In the genomic region with DNA sequence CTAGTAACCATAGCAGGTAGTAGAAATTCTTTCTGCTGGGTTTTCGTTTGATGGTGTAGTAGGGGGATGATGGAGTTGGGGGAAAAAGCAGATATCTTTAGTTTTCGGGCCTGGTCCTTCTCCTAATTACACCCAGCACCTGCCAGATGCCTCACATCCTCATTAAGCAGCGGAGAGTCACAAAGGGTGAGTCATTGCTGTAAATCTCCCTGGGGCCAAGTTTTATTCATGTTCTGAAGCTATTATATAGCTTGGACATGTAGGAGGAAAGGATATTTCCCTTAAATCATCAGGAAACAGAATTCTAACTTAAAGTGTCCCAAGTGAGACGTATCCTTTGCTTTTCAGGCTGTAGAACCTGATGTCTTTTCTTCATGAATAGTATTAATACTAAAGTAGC, we compare ENCODE assay signal across 11 cellular contexts. TPM values are rescaled to one million over a fixed set of nuclear protein-coding genes. Genes with fewer than 3 reads are reported as not detected.
A peak's percentile ranks its signal among the peaks of the same experiment; 100 is the strongest.
DNase-seq lines count a peak whose midpoint lies in the region; ATAC-seq, FAIRE-seq and TF ChIP-seq lines count a peak whose summit lies in the region.
"Had no signal": no experiment of that assay in that cellular context is flagged by ENCODE, and none has a peak within 500 bp of the region (broad histone marks: within the 10 kb centered on the region; RNA-seq: fewer than 3 reads in every experiment).

No MANE protein-coding gene starts in this region.

- no peak overlapping the region for H3K27ac Mint-ChIP-seq in astrocyte (ENCODE audit: unreplicated experiment)
- peak overlapping the region; percentile 9 for H3K27ac Mint-ChIP-seq in mesothelial cell of epicardium
- H3K27ac Mint-ChIP-seq: activated CD4-positive, alpha-beta T cell treated with anti-CD3 and anti-CD28 coated beads, Interleukin-2, amount 10 ng/mL, durations not matched to agents 24 days and 14 days had no signal

- H2AFZ ChIP-seq in astrocyte (ENCODE audit: low read depth, low read length): no peak overlapping the region

- H3K27me3 Mint-ChIP-seq in astrocyte (ENCODE audit: low read depth, unreplicated experiment) (no peaks in the 10 kb centered on the region), mesothelial cell of epicardium (ENCODE audit: low read depth) (no peaks in the 10 kb centered on the region)
- H3K27me3 Mint-ChIP-seq: naive B cell had no signal

- peaks cover 14% of the 10 kb centered on the region for H3K4me1 ChIP-seq in astrocyte (ENCODE audit: insufficient read depth, low read length)

- H3K9me3 ChIP-seq in MG63: no peaks in the 10 kb centered on the region
- H3K9me3 ChIP-seq in astrocyte (ENCODE audit: insufficient read depth, low read depth, low read length): no peaks in the 10 kb centered on the region
- H3K9me3 ChIP-seq: body of pancreas had no signal

- H3K27me3 ChIP-seq in MG63: no peaks in the 10 kb centered on the region
- H3K27me3 ChIP-seq in astrocyte (ENCODE audit: insufficient read depth, low read length): no peaks in the 10 kb centered on the region
- H3K27me3 ChIP-seq: body of pancreas had no signal

- no peak for TF ChIP-seq POLR2A in GM18505 (IDR thresholded peaks at IDR 0.05; ENCODE audit: borderline replicate concordance, extremely low read depth, insufficient read depth, insufficient read length)

- peak; percentile 19 for DNase-seq in ELF-1 (ENCODE audit: low read depth, low spot score)
- DNase-seq in MG63: peak; percentile 47
- peak; percentile 40 for DNase-seq in astrocyte (ENCODE audit: low read depth)
- DNase-seq in mesothelial cell of epicardium (ENCODE audit: low spot score in 2 of 2, unreplicated experiment in 2 of 2): no peak
- no peak for DNase-seq in caudate nucleus (lab: John Stamatoyannopoulos, UW)
- DNase-seq: activated CD4-positive, alpha-beta T cell treated with anti-CD3 and anti-CD28 coated beads, Interleukin-2, amount 10 ng/mL, durations not matched to agents 24 days and 14 days; body of pancreas; naive B cell; stimulated activated CD4-positive, alpha-beta T cell treated with anti-CD3 and anti-CD28 coated beads, Interleukin-1b, Interleukin-23, amount 100 ng/mL, for 48 hours had no signal

- H3K9me3 Mint-ChIP-seq in astrocyte (ENCODE audit: unreplicated experiment) (no peaks in the 10 kb centered on the region), mesothelial cell of epicardium (no peaks in the 10 kb centered on the region)
- H3K9me3 Mint-ChIP-seq: activated CD4-positive, alpha-beta T cell treated with anti-CD3 and anti-CD28 coated beads, Interleukin-2, amount 10 ng/mL, durations not matched to agents 24 days and 14 days; naive B cell had no signal

- no peaks in the 10 kb centered on the region for H4K20me1 ChIP-seq in astrocyte (ENCODE audit: insufficient read depth, low read length)

- no peaks in the 10 kb centered on the region for H3K36me3 ChIP-seq in MG63
- H3K36me3 ChIP-seq in astrocyte (ENCODE audit: insufficient read depth, low read length): no peaks in the 10 kb centered on the region

- no peak for ATAC-seq in GM19455 (IDR thresholded peaks at IDR 0.05; ENCODE audit: unreplicated experiment)
- no peak for ATAC-seq in GM18505 (IDR thresholded peaks at IDR 0.05; ENCODE audit: unreplicated experiment)
- ATAC-seq: body of pancreas had no signal

- H3K4me1 Mint-ChIP-seq in astrocyte (ENCODE audit: low read depth, unreplicated experiment) (peaks cover 6% of the 10 kb centered on the region), mesothelial cell of epicardium (peaks cover 28% of the 10 kb centered on the region)

- no peak overlapping the region for H3K4me2 ChIP-seq in astrocyte (ENCODE audit: low read length)

- FAIRE-seq in astrocyte (lab: Jason Lieb, UNC): no peak

- H3K27ac ChIP-seq in astrocyte (ENCODE audit: low read depth, low read length): no peak overlapping the region
- H3K27ac ChIP-seq in caudate nucleus (ENCODE audit: low read depth, low read length): no peak overlapping the region
- H3K27ac ChIP-seq: body of pancreas had no signal

- TF ChIP-seq CTCF in astrocyte (IDR thresholded peaks at IDR 0.05; ENCODE audit: insufficient read depth, low read depth, low read length) (no peak), mesothelial cell of epicardium (IDR thresholded peaks at IDR 0.05; ENCODE audit: unreplicated experiment) (no peak)

- H3K4me3 Mint-ChIP-seq in astrocyte (ENCODE audit: unreplicated experiment) (no peak overlapping the region), mesothelial cell of epicardium (no peak overlapping the region)
- H3K4me3 Mint-ChIP-seq: activated CD4-positive, alpha-beta T cell treated with anti-CD3 and anti-CD28 coated beads, Interleukin-2, amount 10 ng/mL, durations not matched to agents 24 days and 14 days; naive B cell had no signal

- H3K4me3 ChIP-seq in MG63 (no peak overlapping the region), astrocyte (ENCODE audit: insufficient read depth, low read depth, low read length) (no peak overlapping the region)
- H3K4me3 ChIP-seq: body of pancreas had no signal

- H3K36me3 Mint-ChIP-seq in astrocyte (ENCODE audit: low read depth, unreplicated experiment) (no peaks in the 10 kb centered on the region), mesothelial cell of epicardium (no peaks in the 10 kb centered on the region)
- H3K36me3 Mint-ChIP-seq: naive B cell had no signal

- peaks cover 9% of the 10 kb centered on the region for H3K79me2 ChIP-seq in astrocyte (ENCODE audit: insufficient read depth, low read length)

- H3K9ac ChIP-seq in astrocyte (ENCODE audit: low read length): no peak overlapping the region

RNA-seq across cellular contexts. Expression of a gene that starts 4.9 kb away (rescaled TPM):
- total RNA-seq in MG63 (2014; rRNA removed; shearing (Covaris generic); ENCODE audit: low replicate concordance): 24.7 and 48.5 TPM in 2 replicates
- total RNA-seq in astrocyte: 27.6 and 30.9 TPM in 2 replicates
- 26.1 to 31.0 TPM (median 28.7 TPM) in 3 replicates for total RNA-seq in mesothelial cell of epicardium

RNA-seq across cellular contexts. Expression of a gene that starts 11.0 kb away (rescaled TPM):
- total RNA-seq in MG63 (2014; rRNA removed; shearing (Covaris generic); ENCODE audit: low replicate concordance): not detected in 2 replicates
- total RNA-seq in astrocyte: 7.1 and 8.3 TPM in 2 replicates
- total RNA-seq in mesothelial cell of epicardium: not detected in 3 replicates

RNA-seq across cellular contexts. Expression of a gene that starts 44.7 kb away (rescaled TPM):
- 3.6 and 5.9 TPM in 2 replicates for total RNA-seq in MG63 (2014; rRNA removed; shearing (Covaris generic); ENCODE audit: low replicate concordance)
- total RNA-seq in astrocyte (16.0 and 16.9 TPM in 2 replicates), mesothelial cell of epicardium (16.1 to 16.7 TPM (median 16.7 TPM) in 3 replicates)

RNA-seq across cellular contexts. Expression of a gene that starts 46.2 kb away (rescaled TPM):
- total RNA-seq in MG63 (2014; rRNA removed; shearing (Covaris generic); ENCODE audit: low replicate concordance): not detected in 2 replicates
- total RNA-seq in astrocyte (0.32 and 1.6 TPM in 2 replicates), mesothelial cell of epicardium (0.70 to 1.5 TPM (median 1.1 TPM) in 3 replicates)

Comparison
In these comparisons a context has a peak if more than half of its experiments do, and no peak if none do; other contexts are left out.
1. DNase-seq: peak in ELF-1 (single experiment), MG63 (single experiment) and astrocyte (single experiment); none in mesothelial cell of epicardium (0 of 2) and caudate nucleus (0 of 61).